Comparison of ENCODE assay signal across 27 cellular contexts in the genomic region with DNA sequence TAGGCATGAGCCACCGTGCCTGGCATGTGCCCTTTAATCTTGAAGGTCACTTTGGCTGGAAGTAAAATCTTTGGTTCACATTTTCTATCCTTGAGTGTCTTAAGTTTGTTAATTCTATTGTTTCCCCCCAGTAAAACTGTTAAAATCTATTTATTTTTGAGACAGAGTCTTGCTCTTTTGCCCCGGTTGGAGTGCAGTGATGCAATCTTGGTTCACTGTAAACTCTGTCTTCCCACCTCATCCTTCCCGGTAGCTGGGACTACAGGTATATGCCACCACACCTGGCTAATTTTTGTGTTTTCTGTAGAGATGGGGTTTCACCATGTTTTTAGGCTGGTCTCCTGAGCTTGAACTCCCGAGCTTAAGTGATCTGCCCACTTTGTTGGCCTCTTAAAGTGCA. TPM values are rescaled to one million over a fixed set of nuclear protein-coding genes. Genes with fewer than 3 reads are reported as not detected.
DNase-seq lines count a peak whose midpoint lies in the region; ATAC-seq and TF ChIP-seq lines count a peak whose summit lies in the region.
"Had no signal": no experiment of that assay in that cellular context is flagged by ENCODE, and none has a peak within 500 bp of the region (broad histone marks: within the 10 kb centered on the region; RNA-seq: fewer than 3 reads in every experiment).

No MANE protein-coding gene starts in this region.

- no peaks in the 10 kb centered on the region for H3K9me2 ChIP-seq in GM23338 (ENCODE audit: insufficient read depth)

- DNase-seq in activated T-cell treated with anti-CD3 and anti-CD28 coated beads, Interleukin-2, amount 50 U/mL, for 24 hours, result no peak
- DNase-seq in activated T-cell treated with anti-CD3 and anti-CD28 coated beads, Interleukin-2, amount 50 U/mL, for 48 hours, result no peak
- DNase-seq in GM23338 (ENCODE audit: low spot score) (no peak), neural crest cell (ENCODE audit: low read depth, low spot score) (no peak), tibial artery (no peak), putamen (ENCODE audit: low spot score) (no peak), NCI-H146 treated with DMSO at 0.1 percent for 48 hours (lab: John Stamatoyannopoulos, UW; ENCODE audit: unreplicated experiment) (no peak)
- DNase-seq in central memory CD8-positive, alpha-beta T cell (ENCODE audit: low spot score in 2 of 2), result no peak
- DNase-seq: activated naive CD4-positive, alpha-beta T cell treated with Interleukin-2 at 50 U/mL for 16 hours; activated T-cell treated with anti-CD3 and anti-CD28 coated beads for 4 hours; AML-193; anterior cingulate cortex; dermis blood vessel endothelial cell; DMS79; GDM1; hypothalamus; KBM-7; MM.1S; NCI-H2081; NCI-H2227 treated with DMSO at 0.1 percent for 48 hours; NCI-H774; nucleus accumbens; SJCRH30; transverse colon had no signal

- H3K4me3 ChIP-seq in GM23338 (no peak overlapping the region), tibial artery (no peak overlapping the region)
- H3K4me3 ChIP-seq: A549, cardiac muscle cell, SJCRH30, transverse colon had no signal

- TF ChIP-seq CTCF in GM23338 (conservative IDR thresholded peaks at IDR 0.05; ENCODE audit: low read depth in 2 of 2) (no peak), neural crest cell (conservative IDR thresholded peaks at IDR 0.05) (no peak), tibial artery (IDR thresholded peaks at IDR 0.05) (no peak)

- H2AFZ ChIP-seq in GM23338, result no peak overlapping the region

- H3K27ac ChIP-seq in GM23338 (ENCODE audit: low read depth) (peak overlapping the region; percentile 34; the same call in 1 of the 2 replicates), tibial artery (no peak overlapping the region)
- H3K27ac ChIP-seq: A549, cardiac muscle cell, SJCRH30, transverse colon had no signal

- peaks cover 33% of the 10 kb centered on the region for H3K4me1 ChIP-seq in GM23338 (ENCODE audit: insufficient read depth)
- peaks cover 0 to 69% (median 17%) of the 10 kb centered on the region in 4 donors for H3K4me1 ChIP-seq in tibial artery
- H3K4me1 ChIP-seq: SJCRH30 had no signal

- intact Hi-C loops in tibial artery (cut with DNase I; ENCODE audit: low total_unique reads), result no loop called here

- H3K36me3 ChIP-seq in GM23338 (ENCODE audit: insufficient read depth), result peaks cover 22% of the 10 kb centered on the region; the same call in 1 of the 2 replicates
- peaks cover 3 to 26% (median 12%) of the 10 kb centered on the region in 3 donors for H3K36me3 ChIP-seq in tibial artery

- peaks cover 95% of the 10 kb centered on the region for H4K20me1 ChIP-seq in GM23338 (replicated peaks; ENCODE audit: insufficient read depth)

- no peak overlapping the region for H3K4me2 ChIP-seq in GM23338
- H3K4me2 ChIP-seq: A549 had no signal

- no peak for ATAC-seq in GM23338
- ATAC-seq in central memory CD8-positive, alpha-beta T cell (replicated peaks; ENCODE audit: extremely low read depth, poor library complexity, severe bottlenecking), result no peak
- ATAC-seq: A549 had no signal

- no peaks in the 10 kb centered on the region for H3K27me3 Mint-ChIP-seq in activated T-cell treated with anti-CD3 and anti-CD28 coated beads, Interleukin-2, amount 50 U/mL, for 24 hours
- H3K27me3 Mint-ChIP-seq in GM23338 (ENCODE audit: insufficient read depth, low read depth, poor library complexity) (peaks cover 2% of the 10 kb centered on the region), neural crest cell (ENCODE audit: low read depth) (no peaks in the 10 kb centered on the region)
- no peaks in the 10 kb centered on the region for H3K27me3 Mint-ChIP-seq in central memory CD8-positive, alpha-beta T cell
- H3K27me3 Mint-ChIP-seq: memory B cell had no signal

- H3K27ac Mint-ChIP-seq in activated T-cell treated with anti-CD3 and anti-CD28 coated beads, Interleukin-2, amount 50 U/mL, for 24 hours, result peak overlapping the region; percentile 71
- H3K27ac Mint-ChIP-seq in GM23338 (no peak overlapping the region), neural crest cell (ENCODE audit: unreplicated experiment) (no peak overlapping the region)
- peak overlapping the region; percentile 35 for H3K27ac Mint-ChIP-seq in central memory CD8-positive, alpha-beta T cell (ENCODE audit: low read depth)
- H3K27ac Mint-ChIP-seq: memory B cell had no signal

- H3K36me3 Mint-ChIP-seq in activated T-cell treated with anti-CD3 and anti-CD28 coated beads, Interleukin-2, amount 50 U/mL, for 24 hours (ENCODE audit: low read depth), result peaks cover 96% of the 10 kb centered on the region
- peaks cover 81% of the 10 kb centered on the region for H3K36me3 Mint-ChIP-seq in GM23338 (ENCODE audit: low read depth)
- H3K36me3 Mint-ChIP-seq in central memory CD8-positive, alpha-beta T cell (ENCODE audit: insufficient read depth), result peaks cover 64% of the 10 kb centered on the region
- peaks cover 36% of the 10 kb centered on the region for H3K36me3 Mint-ChIP-seq in neural crest cell (ENCODE audit: low read depth)

- no peak overlapping the region for H3K4me3 Mint-ChIP-seq in activated T-cell treated with anti-CD3 and anti-CD28 coated beads, Interleukin-2, amount 50 U/mL, for 24 hours
- H3K4me3 Mint-ChIP-seq in GM23338 (no peak overlapping the region), neural crest cell (peak overlapping the region; percentile 41)
- H3K4me3 Mint-ChIP-seq in central memory CD8-positive, alpha-beta T cell, result peak overlapping the region; percentile 27
- H3K4me3 Mint-ChIP-seq: memory B cell had no signal

- H3K4me1 Mint-ChIP-seq in activated T-cell treated with anti-CD3 and anti-CD28 coated beads, Interleukin-2, amount 50 U/mL, for 24 hours (ENCODE audit: low read depth), result peaks cover 90% of the 10 kb centered on the region
- H3K4me1 Mint-ChIP-seq in GM23338, result peaks cover 29% of the 10 kb centered on the region
- H3K4me1 Mint-ChIP-seq in central memory CD8-positive, alpha-beta T cell, result peaks cover 86% of the 10 kb centered on the region
- peaks cover 54% of the 10 kb centered on the region for H3K4me1 Mint-ChIP-seq in neural crest cell

- H3K9me3 ChIP-seq in tibial artery, result no peaks in the 10 kb centered on the region
- H3K9me3 ChIP-seq: A549, SJCRH30, transverse colon had no signal

- H3K79me2 ChIP-seq in GM23338 (replicated peaks; ENCODE audit: insufficient read depth), result no peaks in the 10 kb centered on the region; the same call in 1 of the 2 replicates

- H3F3A ChIP-seq in GM23338 (replicated peaks; ENCODE audit: low read depth), result no peaks in the 10 kb centered on the region

- H3K9me3 Mint-ChIP-seq in activated T-cell treated with anti-CD3 and anti-CD28 coated beads, Interleukin-2, amount 50 U/mL, for 24 hours, result no peaks in the 10 kb centered on the region
- H3K9me3 Mint-ChIP-seq in GM23338 (no peaks in the 10 kb centered on the region), neural crest cell (no peaks in the 10 kb centered on the region)
- H3K9me3 Mint-ChIP-seq in central memory CD8-positive, alpha-beta T cell, result no peaks in the 10 kb centered on the region
- H3K9me3 Mint-ChIP-seq: memory B cell had no signal

- H3K27me3 ChIP-seq in GM23338 (ENCODE audit: insufficient read depth), result no peaks in the 10 kb centered on the region
- H3K27me3 ChIP-seq in tibial artery, result no peaks in the 10 kb centered on the region
- H3K27me3 ChIP-seq: cardiac muscle cell, SJCRH30, transverse colon had no signal

TF ChIP-seq in GM23338, 12 proteins besides CTCF, POLR2A, EP300 and RAD21 (continues in another document):
- TF ChIP-seq STAT1 (IDR thresholded peaks at IDR 0.05; ENCODE audit: unreplicated experiment) (no peak), EZH2 (IDR thresholded peaks at IDR 0.05; ENCODE audit: low read depth, unreplicated experiment) (no peak), NANOG (IDR thresholded peaks at IDR 0.05; ENCODE audit: borderline replicate concordance) (no peak)

RNA-seq across cellular contexts. Expression of a gene that starts 7.7 kb away (rescaled TPM):
- 62.7 and 72.1 TPM in 2 replicates for total RNA-seq in GM23338 (2014; rRNA removed; shearing (Covaris generic))
- 117 TPM in 2 replicates for polyA plus RNA-seq in GM23338 (2016; fragmentation: Nextera tagmentation; extraction: Ambion mirVana)
- 99.9 and 105 TPM in 2 replicates for total RNA-seq in neural crest cell

RNA-seq across cellular contexts. Expression of a gene that starts 57.1 kb away (rescaled TPM):
- total RNA-seq in GM23338 (2014; rRNA removed; shearing (Covaris generic)), result 9.3 and 9.9 TPM in 2 replicates
- polyA plus RNA-seq in GM23338 (2016; fragmentation: Nextera tagmentation; extraction: Ambion mirVana), result 4.7 and 5.1 TPM in 2 replicates
- total RNA-seq in neural crest cell, result 7.0 and 7.8 TPM in 2 replicates

Comparison
In these comparisons a context has a peak if more than half of its experiments do, and no peak if none do; other contexts are left out.
1. H3K27ac Mint-ChIP-seq: peak in activated T-cell treated with anti-CD3 and anti-CD28 coated beads, Interleukin-2, amount 50 U/mL, for 24 hours (single experiment) and central memory CD8-positive, alpha-beta T cell (single experiment); none in GM23338 (single experiment) and neural crest cell (single experiment).
2. H3K4me3 Mint-ChIP-seq: peak in central memory CD8-positive, alpha-beta T cell (single experiment) and neural crest cell (single experiment); none in activated T-cell treated with anti-CD3 and anti-CD28 coated beads, Interleukin-2, amount 50 U/mL, for 24 hours (single experiment) and GM23338 (single experiment).